Comparison of ENCODE assay signal across 12 cellular contexts in the genomic region with DNA sequence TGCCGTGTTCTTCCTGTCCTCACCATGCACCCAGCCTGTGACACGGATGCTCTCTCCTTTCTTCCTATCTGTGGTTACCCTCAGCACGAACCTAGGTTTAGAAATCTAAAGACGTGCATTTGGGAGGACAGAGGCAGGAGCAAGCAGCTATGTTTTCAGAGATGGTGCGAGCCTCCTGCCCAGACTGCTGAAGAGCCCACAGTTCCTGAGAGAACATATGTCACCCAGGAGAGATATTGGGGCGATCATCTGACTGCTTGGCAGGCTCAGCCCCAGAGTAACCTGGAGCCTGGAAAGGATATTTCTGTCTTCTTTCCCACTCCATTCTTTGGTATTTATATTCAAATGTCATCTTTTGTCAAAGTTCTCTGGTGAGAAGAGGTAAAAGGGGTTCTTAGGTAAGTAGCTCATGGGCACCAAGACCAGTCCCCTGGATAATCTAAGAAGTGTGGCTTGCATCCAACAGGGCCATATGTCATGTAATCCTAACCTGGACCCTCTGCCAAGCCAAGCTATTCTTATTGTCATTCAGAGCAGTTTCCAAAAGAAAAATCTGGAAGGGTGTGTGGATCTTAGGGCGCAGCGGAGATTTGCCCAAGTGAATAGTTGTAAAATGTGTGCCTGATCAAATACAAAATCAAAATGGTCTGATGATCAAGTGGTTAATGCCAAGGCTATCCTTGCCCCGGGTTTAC.
DNase-seq lines count a peak whose midpoint lies in the region; ATAC-seq and TF ChIP-seq lines count a peak whose summit lies in the region.
"Had no signal": no experiment of that assay in that cellular context is flagged by ENCODE, and none has a peak within 500 bp of the region (broad histone marks: within the 10 kb centered on the region; RNA-seq: fewer than 3 reads in every experiment).

No MANE protein-coding gene starts in this region.

- H3K9me3 ChIP-seq in MM.1S (replicated peaks; ENCODE audit: insufficient read depth, low read length), result no peaks in the 10 kb centered on the region

- no peak overlapping the region for H3K9ac ChIP-seq in MM.1S (ENCODE audit: low read length)

- H3K27me3 ChIP-seq in MM.1S (replicated peaks; ENCODE audit: insufficient read depth, low read length), result no peaks in the 10 kb centered on the region

- no peak overlapping the region for H3K4me3 ChIP-seq in MM.1S (ENCODE audit: low read length)
- H3K4me3 ChIP-seq: GM12878, GM23338 had no signal

- no peak overlapping the region for H3K4me2 ChIP-seq in MM.1S (ENCODE audit: low read depth, low read length)
- H3K4me2 ChIP-seq: GM23338 had no signal

- ATAC-seq in HG03439 (IDR thresholded peaks at IDR 0.05; ENCODE audit: unreplicated experiment), result no peak
- ATAC-seq: CD8-positive, alpha-beta T cell; GM12878; GM23338 had no signal

- no peaks in the 10 kb centered on the region for H3F3A ChIP-seq in MM.1S (ENCODE audit: insufficient read depth, low read length)

- no peaks in the 10 kb centered on the region for H3K4me1 ChIP-seq in MM.1S (ENCODE audit: low read length)

- no peak overlapping the region for H3K27ac ChIP-seq in MM.1S (ENCODE audit: low read length)

- DNase-seq in SKM-1 treated with dmso at 0.1 percent for 144 hours (lab: John Stamatoyannopoulos, UW; ENCODE audit: unreplicated experiment) (peak; percentile 51), SKM-1 (lab: John Stamatoyannopoulos, UW; ENCODE audit: unreplicated experiment) (no peak), KBM-7 (peak; percentile 60), cerebellar cortex (ENCODE audit: low spot score) (peak; percentile 91), MM.1S (no peak), ecto neural progenitor cell (ENCODE audit: low spot score) (no peak)
- DNase-seq: CD8-positive, alpha-beta T cell; COR-L47; H7 had no signal

- no peak for TF ChIP-seq CTCF in MM.1S (IDR thresholded peaks at IDR 0.05; ENCODE audit: low read length)

- H4K20me1 ChIP-seq in MM.1S (ENCODE audit: insufficient read depth, low read length), result no peaks in the 10 kb centered on the region

- no peaks in the 10 kb centered on the region for H3K79me2 ChIP-seq in MM.1S (ENCODE audit: low read length)

- no peaks in the 10 kb centered on the region for H3K9me2 ChIP-seq in MM.1S (replicated peaks; ENCODE audit: insufficient read depth, low read length)

- H2AFZ ChIP-seq in MM.1S (ENCODE audit: low read length), result no peak overlapping the region
- H2AFZ ChIP-seq: GM23338 had no signal

- in situ Hi-C loops in KBM-7 (cut with MboI; ENCODE audit: low pct_unique_long_range_greater_than_20kb, low sequenced_read_pairs), result no loop called here

- no peaks in the 10 kb centered on the region for H3K36me3 ChIP-seq in MM.1S (replicated peaks; ENCODE audit: insufficient read depth, low read length)

Comparison
In these comparisons a context has a peak if more than half of its experiments do, and no peak if none do; other contexts are left out.
1. DNase-seq: peak in SKM-1 treated with dmso at 0.1 percent for 144 hours (single experiment), KBM-7 (single experiment) and cerebellar cortex (single experiment); none in SKM-1 (single experiment), MM.1S (single experiment) and ecto neural progenitor cell (single experiment).